ENCODE assay signal across 9 cellular contexts in genomic region chr9:95157491-95158151, GRCh38.
A peak's percentile ranks its signal among the peaks of the same experiment; 100 is the strongest.
DNase-seq lines count a peak whose midpoint lies in the region; ATAC-seq and TF ChIP-seq lines count a peak whose summit lies in the region.
"Had no signal": no experiment of that assay in that cellular context is flagged by ENCODE, and none has a peak within 500 bp of the region (broad histone marks: within the 10 kb centered on the region; RNA-seq: fewer than 3 reads in every experiment).

No MANE protein-coding gene starts in this region.

- no peak for TF ChIP-seq POLR2A in IMR-90 (IDR thresholded peaks at IDR 0.05; ENCODE audit: low read depth, low read length)

- no TSS peak for BruUV-seq in IMR-90 (replicated peaks; lab: Mats Ljungman, UMichigan)

- H2BK15ac ChIP-seq in IMR-90 (ENCODE audit: low read depth, low read length), result no peak overlapping the region

- no peaks in the 10 kb centered on the region for H3K27me3 Mint-ChIP-seq in osteocyte (ENCODE audit: unreplicated experiment)

- H3K4me1 ChIP-seq in IMR-90 (ENCODE audit: control insufficient read depth, insufficient read depth, low read length), result peaks cover 5% of the 10 kb centered on the region

- H3K4me3 ChIP-seq in AG04449 (ENCODE audit: low read depth, low read length) (no peak overlapping the region), IMR-90 (ENCODE audit: insufficient read depth, low read depth, low read length) (peak overlapping the region; percentile 11; the same call in 1 of the 2 replicates), brain microvascular endothelial cell (ENCODE audit: low read depth, low read length) (no peak overlapping the region), dorsolateral prefrontal cortex (no peak overlapping the region)

- no peak overlapping the region for H4K5ac ChIP-seq in IMR-90 (ENCODE audit: low read depth, low read length)

- peak overlapping the region; percentile 0 for H2BK5ac ChIP-seq in IMR-90 (ENCODE audit: low read depth, low read length, poor library complexity, severe bottlenecking)

- H3K56ac ChIP-seq in IMR-90 (ENCODE audit: extremely low read depth, insufficient read depth, low read length), result no peak overlapping the region

- no peak overlapping the region for H3K18ac ChIP-seq in IMR-90 (ENCODE audit: low read depth, low read length)

- H2AK9ac ChIP-seq in IMR-90 (replicated peaks; ENCODE audit: low read depth, low read length, poor library complexity), result no peak overlapping the region

- no peak for TF ChIP-seq RAD21 in IMR-90 (IDR thresholded peaks at IDR 0.05; ENCODE audit: low read length)

- DNase-seq in AG04449 (ENCODE audit: low read depth, low spot score) (peak; percentile 71), IMR-90 (peak; percentile 94), brain microvascular endothelial cell (peak; percentile 85), osteocyte (ENCODE audit: extremely low spot score, unreplicated experiment) (no peak), T-helper 9 cell (no peak), LoVo (ENCODE audit: low spot score) (no peak), dorsolateral prefrontal cortex (no peak)
- DNase-seq: DND-41 had no signal

- no peak overlapping the region for H4K8ac ChIP-seq in IMR-90 (ENCODE audit: low read depth in 2 of 2, low read length in 2 of 2)

- H3K79me1 ChIP-seq in IMR-90 (ENCODE audit: low read depth in 1 of 2, low read length in 2 of 2), result no peaks in the 10 kb centered on the region

- H2AK5ac ChIP-seq in IMR-90 (ENCODE audit: low read depth, low read length), result no peak overlapping the region

- WGBS in IMR-90 (ENCODE audit: extremely low coverage in 2 of 2, insufficient read length in 1 of 2), 2 experiments, result no CpG with 5 or more reads among the region's 7 CpGs

- peak overlapping the region; percentile 73 for H3K27ac Mint-ChIP-seq in osteocyte (ENCODE audit: unreplicated experiment)

- no peaks in the 10 kb centered on the region; the same call in 1 of the 2 replicates for H3K9me1 ChIP-seq in IMR-90 (ENCODE audit: insufficient read depth, low read length)

- ATAC-seq in GM19397 (IDR thresholded peaks at IDR 0.05; ENCODE audit: unreplicated experiment), result peak; percentile 63
- peak; percentile 96 for ATAC-seq in IMR-90 (ENCODE audit: low read depth)

- in situ Hi-C loops in IMR-90 (cut with MboI; ENCODE audit: low sequenced_read_pairs), result no loop called here
- in situ Hi-C loops in brain microvascular endothelial cell (cut with HindIII; ENCODE audit: low pct_ligation_motif_present, low sequenced_read_pairs), result no loop called here

- H3K9me3 Mint-ChIP-seq in osteocyte (ENCODE audit: unreplicated experiment), result peaks cover 4% of the 10 kb centered on the region

- no peak overlapping the region for H3K14ac ChIP-seq in IMR-90 (replicated peaks; ENCODE audit: low read depth, low read length)

- H2BK20ac ChIP-seq in IMR-90 (ENCODE audit: low read depth, low read length), result no peak overlapping the region

- H4K20me1 ChIP-seq in IMR-90 (ENCODE audit: insufficient read depth, low read length), result 0 out of 2 replicates have a peak, but pooled peaks cover 7% of the 10 kb centered on the region

- dilution Hi-C loops in IMR-90 (cut with HindIII; ENCODE audit: low sequenced_read_pairs, unreplicated experiment), result no loop called here

- H3K27me3 ChIP-seq in IMR-90 (ENCODE audit: control insufficient read depth, insufficient read depth, low read length) (no peaks in the 10 kb centered on the region), brain microvascular endothelial cell (replicated peaks) (no peaks in the 10 kb centered on the region), dorsolateral prefrontal cortex (no peaks in the 10 kb centered on the region)

- no peak overlapping the region for H2AFZ ChIP-seq in IMR-90 (replicated peaks; ENCODE audit: low read length, poor library complexity)

- no peak overlapping the region for H2BK120ac ChIP-seq in IMR-90 (ENCODE audit: low read depth, low read length)

- POLR2A ChIA-PET in AG04449 (lab: Yijun Ruan, JAX), result no interaction called here
- POLR2A ChIA-PET in IMR-90 (lab: Charles Lee; ENCODE audit: unreplicated experiment), result no interaction called here

- H3K9ac ChIP-seq in IMR-90 (ENCODE audit: low read depth, low read length), result no peak overlapping the region

- H4K91ac ChIP-seq in IMR-90 (ENCODE audit: insufficient read depth, low read depth, low read length), result no peak overlapping the region

- peaks cover 5% of the 10 kb centered on the region for H3K36me3 Mint-ChIP-seq in osteocyte (ENCODE audit: unreplicated experiment)

- CTCF ChIA-PET in AG04449 (lab: Yijun Ruan, JAX) (interaction anchor here (1.0 to 3.9 kb wide), 7 partner anchors 10 to 489 kb away, joined by 3 to 34 read pairs (median 5); no protein-coding TSS in a partner anchor), IMR-90 (lab: Yijun Ruan, JAX) (interaction anchor here (1.0 kb wide), 1 partner anchor 11 kb away, joined by 5 read pairs; no protein-coding TSS in a partner anchor)

- H3K4ac ChIP-seq in IMR-90 (ENCODE audit: low read depth, low read length), result no peak overlapping the region; the same call in 1 of the 2 replicates

- no peak overlapping the region for H3K23ac ChIP-seq in IMR-90 (ENCODE audit: low read depth, low read length)

- H3K36me3 ChIP-seq in IMR-90 (ENCODE audit: control insufficient read depth, insufficient read depth, low read length), result no peaks in the 10 kb centered on the region
- no peaks in the 10 kb centered on the region for H3K36me3 ChIP-seq in brain microvascular endothelial cell (replicated peaks)

- intact Hi-C loops in IMR-90 (cut with micrococcal nuclease), result no loop called here
- intact Hi-C loops in dorsolateral prefrontal cortex (cut with DNase I), result no loop called here

- TF ChIP-seq CTCF in AG04449 (IDR thresholded peaks at IDR 0.05; ENCODE audit: insufficient read depth, low read length, missing control alignments), result no peak
- no peak for TF ChIP-seq CTCF in IMR-90 (conservative IDR thresholded peaks at IDR 0.05; ENCODE audit: low read depth, low read length)
- TF ChIP-seq CTCF in brain microvascular endothelial cell (IDR thresholded peaks at IDR 0.05; ENCODE audit: low read depth, low read length, missing control alignments), result no peak
- no peak for TF ChIP-seq CTCF in osteocyte (IDR thresholded peaks at IDR 0.05)
- no peak for TF ChIP-seq CTCF in dorsolateral prefrontal cortex (IDR thresholded peaks at IDR 0.05 in 54 of 56, conservative IDR thresholded peaks at IDR 0.05 in 2 of 56; ENCODE audit: low read depth in 1 of 56, partially characterized antibody in 56 of 56)

- peak overlapping the region; percentile 57 for H3K4me2 ChIP-seq in IMR-90 (ENCODE audit: low read depth, low read length)

- H3K4me3 Mint-ChIP-seq in osteocyte (ENCODE audit: unreplicated experiment), result no peak overlapping the region

- no peaks in the 10 kb centered on the region for H3K9me3 ChIP-seq in IMR-90 (ENCODE audit: control insufficient read depth, insufficient read depth, low read length)

- peaks cover 16% of the 10 kb centered on the region for H3K4me1 Mint-ChIP-seq in osteocyte (ENCODE audit: unreplicated experiment)

- H3K27ac ChIP-seq in IMR-90 (ENCODE audit: insufficient read depth, low read length) (no peak overlapping the region), brain microvascular endothelial cell (peak overlapping the region; percentile 31), dorsolateral prefrontal cortex (no peak overlapping the region)

TF ChIP-seq in IMR-90, 13 proteins besides CTCF, POLR2A, EP300 and RAD21:
- TF ChIP-seq CEBPB (IDR thresholded peaks at IDR 0.05; ENCODE audit: low read depth, low read length) (peak; percentile 100), ELK1 (IDR thresholded peaks at IDR 0.05; ENCODE audit: borderline replicate concordance, low read depth, low read length) (no peak), MXI1 (IDR thresholded peaks at IDR 0.05; ENCODE audit: borderline replicate concordance, low read depth, low read length) (no peak), MAZ (IDR thresholded peaks at IDR 0.05; ENCODE audit: borderline replicate concordance, low read depth, low read length) (no peak)
TF ChIP-seq in IMR-90: peak in this region for 1.

Comparison
In these comparisons a context has a peak if more than half of its experiments do, and no peak if none do; other contexts are left out.
1. DNase-seq: peak in AG04449 (single experiment), IMR-90 (single experiment) and brain microvascular endothelial cell (single experiment); none in osteocyte (single experiment), T-helper 9 cell (single experiment), LoVo (single experiment) and dorsolateral prefrontal cortex (0 of 10).